Comparison of ENCODE assay signal across 8 cellular contexts in the genomic region with DNA sequence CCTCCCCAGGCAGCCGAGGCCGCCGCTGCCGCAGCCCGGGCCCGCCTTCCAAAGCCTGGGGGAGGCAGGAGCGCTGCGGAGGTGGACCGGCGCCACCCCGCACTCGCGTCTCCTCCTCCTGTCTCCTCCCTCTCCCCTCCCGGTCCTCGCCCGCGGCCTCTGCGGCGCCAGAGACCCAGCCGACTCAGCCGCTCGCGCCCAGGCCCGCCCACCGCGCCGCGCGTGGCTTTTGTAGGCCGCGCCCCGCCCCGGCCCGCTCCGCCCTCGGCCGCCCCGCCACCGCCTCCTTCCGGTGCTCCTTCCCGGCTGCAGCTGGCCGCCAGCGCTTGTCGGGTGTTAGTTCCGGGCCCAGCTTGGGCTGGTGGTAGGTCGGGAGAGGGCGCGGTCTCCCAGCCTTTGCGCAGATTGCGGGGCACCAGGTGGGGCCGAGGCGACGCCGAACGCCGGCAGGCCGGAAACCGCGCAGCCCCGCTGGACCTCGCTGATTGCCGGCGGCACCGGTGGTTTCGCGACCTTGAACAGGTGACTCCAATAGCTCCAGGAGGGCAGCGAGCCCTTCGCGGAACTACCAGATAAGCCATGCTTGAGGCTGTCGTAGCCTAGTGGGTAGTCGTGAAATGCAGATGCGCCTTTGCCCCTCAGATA. TPM values are rescaled to one million over a fixed set of nuclear protein-coding genes. Genes with fewer than 3 reads are reported as not detected.
A peak's percentile ranks its signal among the peaks of the same experiment; 100 is the strongest.
DNase-seq lines count a peak whose midpoint lies in the region; ATAC-seq and TF ChIP-seq lines count a peak whose summit lies in the region.

A gene with protein sequence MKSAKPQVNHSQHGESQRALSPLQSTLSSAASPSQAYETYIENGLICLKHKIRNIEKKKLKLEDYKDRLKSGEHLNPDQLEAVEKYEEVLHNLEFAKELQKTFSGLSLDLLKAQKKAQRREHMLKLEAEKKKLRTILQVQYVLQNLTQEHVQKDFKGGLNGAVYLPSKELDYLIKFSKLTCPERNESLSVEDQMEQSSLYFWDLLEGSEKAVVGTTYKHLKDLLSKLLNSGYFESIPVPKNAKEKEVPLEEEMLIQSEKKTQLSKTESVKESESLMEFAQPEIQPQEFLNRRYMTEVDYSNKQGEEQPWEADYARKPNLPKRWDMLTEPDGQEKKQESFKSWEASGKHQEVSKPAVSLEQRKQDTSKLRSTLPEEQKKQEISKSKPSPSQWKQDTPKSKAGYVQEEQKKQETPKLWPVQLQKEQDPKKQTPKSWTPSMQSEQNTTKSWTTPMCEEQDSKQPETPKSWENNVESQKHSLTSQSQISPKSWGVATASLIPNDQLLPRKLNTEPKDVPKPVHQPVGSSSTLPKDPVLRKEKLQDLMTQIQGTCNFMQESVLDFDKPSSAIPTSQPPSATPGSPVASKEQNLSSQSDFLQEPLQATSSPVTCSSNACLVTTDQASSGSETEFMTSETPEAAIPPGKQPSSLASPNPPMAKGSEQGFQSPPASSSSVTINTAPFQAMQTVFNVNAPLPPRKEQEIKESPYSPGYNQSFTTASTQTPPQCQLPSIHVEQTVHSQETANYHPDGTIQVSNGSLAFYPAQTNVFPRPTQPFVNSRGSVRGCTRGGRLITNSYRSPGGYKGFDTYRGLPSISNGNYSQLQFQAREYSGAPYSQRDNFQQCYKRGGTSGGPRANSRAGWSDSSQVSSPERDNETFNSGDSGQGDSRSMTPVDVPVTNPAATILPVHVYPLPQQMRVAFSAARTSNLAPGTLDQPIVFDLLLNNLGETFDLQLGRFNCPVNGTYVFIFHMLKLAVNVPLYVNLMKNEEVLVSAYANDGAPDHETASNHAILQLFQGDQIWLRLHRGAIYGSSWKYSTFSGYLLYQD (minus strand): TSS at position 202 of the 645 bp plus-strand sequence. CDS start 1,431 bp downstream, outside the sequence.

- peak; percentile 96 for ATAC-seq in GM18511 (IDR thresholded peaks at IDR 0.05; ENCODE audit: unreplicated experiment)
- ATAC-seq in HG03025 (IDR thresholded peaks at IDR 0.05; ENCODE audit: low FRiP score, unreplicated experiment), result peak; percentile 94

- no peaks in the 10 kb centered on the region for H3K27me3 ChIP-seq in rectal smooth muscle tissue (ENCODE audit: control insufficient read depth, insufficient read depth, low read length)
- no peaks in the 10 kb centered on the region for H3K27me3 ChIP-seq in vagina

- TF ChIP-seq POLR2A in vagina (IDR thresholded peaks at IDR 0.05), result peak in 1 of 2 donors; percentile 44

- DNase-seq in NCI-H2029 (lab: John Stamatoyannopoulos, UW) (peak; percentile 97), T-helper 22 cell (ENCODE audit: low read depth) (peak; percentile 88), astrocyte of the cerebellum (ENCODE audit: low read depth) (peak; percentile 84), hepatic stellate cell (ENCODE audit: low spot score) (peak; percentile 84), vagina (ENCODE audit: extremely low spot score in 2 of 2) (peak in 1 of 2 donors; percentile 93)

- no peaks in the 10 kb centered on the region for H3K9me3 ChIP-seq in vagina

- peak within 1 kb of the TSS; percentile 76 for H3K9ac ChIP-seq in rectal smooth muscle tissue (ENCODE audit: low read length)

- peak within 1 kb of the TSS; percentile 79 for H3K4me3 ChIP-seq in astrocyte of the cerebellum (ENCODE audit: low read depth, low read length)
- H3K4me3 ChIP-seq in rectal smooth muscle tissue (ENCODE audit: low read length), result peak within 1 kb of the TSS; percentile 94
- peak within 1 kb of the TSS; percentile 70 to 88 for H3K4me3 ChIP-seq in vagina

- peaks cover 4% of the 10 kb centered on the region for H3K4me1 ChIP-seq in rectal smooth muscle tissue (ENCODE audit: control insufficient read depth, insufficient read depth, low read length)
- peaks cover 13% of the 10 kb centered on the region for H3K4me1 ChIP-seq in vagina

- H3K36me3 ChIP-seq in rectal smooth muscle tissue (ENCODE audit: control insufficient read depth, insufficient read depth, low read length), result no peaks in the 10 kb centered on the region
- no peaks in the 10 kb centered on the region for H3K36me3 ChIP-seq in vagina

- intact Hi-C loops in vagina (cut with DNase I), result no loop called here

- in situ Hi-C loops in astrocyte of the cerebellum (cut with HindIII; ENCODE audit: low sequenced_read_pairs), result no loop called here

- peak; percentile 32 for TF ChIP-seq CTCF in astrocyte of the cerebellum (IDR thresholded peaks at IDR 0.05; ENCODE audit: low read depth, low read length, missing control alignments)
- TF ChIP-seq CTCF in vagina (IDR thresholded peaks at IDR 0.05), result peak in 1 of 3 experiments; percentile 46

- H3K27ac ChIP-seq in rectal smooth muscle tissue (ENCODE audit: low read depth, low read length), result peak within 1 kb of the TSS; percentile 85
- peak within 1 kb of the TSS; percentile 89 for H3K27ac ChIP-seq in vagina

RNA-seq across cellular contexts. Expression of the gene that starts here (rescaled TPM):
- total RNA-seq in vagina, result 41.3 TPM
